14 cellular contexts compared by ENCODE assay signal in the genomic region with DNA sequence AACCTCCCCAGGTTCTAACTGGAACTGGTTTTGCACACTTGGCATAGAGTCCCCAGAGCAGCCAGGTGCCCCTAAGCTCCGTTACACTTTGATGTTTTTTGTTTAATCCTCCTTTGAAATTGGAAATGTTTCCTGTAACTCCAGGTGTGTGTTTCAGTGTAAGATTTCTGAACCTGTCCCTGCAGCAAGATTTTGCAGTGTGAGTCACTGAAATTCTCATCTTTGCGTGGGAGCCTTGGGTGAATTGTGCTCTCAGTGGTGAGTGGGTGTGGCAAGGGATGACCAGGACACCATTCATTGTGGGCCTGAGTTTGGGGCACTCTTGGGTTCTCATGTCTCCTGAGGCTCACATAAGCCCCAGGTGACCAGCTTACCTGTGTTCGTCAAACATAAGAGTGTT. TPM values are rescaled to one million over a fixed set of nuclear protein-coding genes. Genes with fewer than 3 reads are reported as not detected.
DNase-seq lines count a peak whose midpoint lies in the region; ATAC-seq and TF ChIP-seq lines count a peak whose summit lies in the region.
"Had no signal": no experiment of that assay in that cellular context is flagged by ENCODE, and none has a peak within 500 bp of the region (broad histone marks: within the 10 kb centered on the region; RNA-seq: fewer than 3 reads in every experiment).

No MANE protein-coding gene starts in this region.

- no peaks in the 10 kb centered on the region for H3K27me3 ChIP-seq in ascending aorta
- H3K27me3 ChIP-seq in muscle layer of duodenum (ENCODE audit: low read depth, low read length): no peaks in the 10 kb centered on the region
- H3K27me3 ChIP-seq in gastrocnemius medialis: no peaks in the 10 kb centered on the region

- H3K36me3 ChIP-seq in ascending aorta: peaks cover under 1 to 3% of the 10 kb centered on the region in 2 donors
- H3K36me3 ChIP-seq in muscle layer of duodenum (ENCODE audit: control insufficient read depth in 1 of 2, insufficient read depth in 2 of 2, low read length in 2 of 2): peaks cover 0 to 2% of the 10 kb centered on the region in 2 donors
- H3K36me3 ChIP-seq in gastrocnemius medialis: no peaks in the 10 kb centered on the region

- intact Hi-C loops in ascending aorta (cut with DNase I) (loop anchor here (5.0 kb wide), 1 partner anchor 334 kb away; no protein-coding TSS in a partner anchor), gastrocnemius medialis (cut with DNase I; ENCODE audit: low total_unique reads) (no loop called here), left cardiac atrium (cut with DNase I) (no loop called here)

- no peaks in the 10 kb centered on the region for H3K36me3 Mint-ChIP-seq in activated T-cell treated with anti-CD3 and anti-CD28 coated beads, Interleukin-2, amount 50 U/mL, for 4 hours (ENCODE audit: insufficient read depth)
- peaks cover 28% of the 10 kb centered on the region for H3K36me3 Mint-ChIP-seq in type B pancreatic cell
- H3K36me3 Mint-ChIP-seq: natural killer cell, T-cell had no signal

- H3K4me3 ChIP-seq in ascending aorta: no peak overlapping the region
- no peak overlapping the region for H3K4me3 ChIP-seq in muscle layer of duodenum (ENCODE audit: low read depth in 1 of 2, low read length in 2 of 2)
- no peak overlapping the region for H3K4me3 ChIP-seq in gastrocnemius medialis

- in situ Hi-C loops in gastrocnemius medialis (cut with MboI; ENCODE audit: low sequenced_read_pairs in 4 of 4): no loop called here

- no peak for TF ChIP-seq CTCF in ascending aorta (IDR thresholded peaks at IDR 0.05)
- TF ChIP-seq CTCF in type B pancreatic cell (conservative IDR thresholded peaks at IDR 0.05): no peak
- TF ChIP-seq CTCF in gastrocnemius medialis (IDR thresholded peaks at IDR 0.05 in 4 of 5, conservative IDR thresholded peaks at IDR 0.05 in 1 of 5): no peak

- H3K9me3 Mint-ChIP-seq in activated T-cell treated with anti-CD3 and anti-CD28 coated beads, Interleukin-2, amount 50 U/mL, for 4 hours: no peaks in the 10 kb centered on the region
- H3K9me3 Mint-ChIP-seq in type B pancreatic cell: no peaks in the 10 kb centered on the region
- H3K9me3 Mint-ChIP-seq: natural killer cell, T-cell had no signal

- peak; percentile 30 to 35 for ATAC-seq in activated T-cell treated with anti-CD3 and anti-CD28 coated beads, Interleukin-2, amount 50 U/mL, for 4 hours
- ATAC-seq in gastrocnemius medialis (no peak), left cardiac atrium (no peak), HG03097 (IDR thresholded peaks at IDR 0.05; ENCODE audit: low FRiP score, unreplicated experiment) (no peak)
- ATAC-seq: natural killer cell, T-cell had no signal

- no peak for DNase-seq in activated T-cell treated with anti-CD3 and anti-CD28 coated beads, Interleukin-2, amount 50 U/mL, for 4 hours
- DNase-seq in activated T-cell treated with anti-CD3 and anti-CD28 coated beads, Interleukin-2, amount 50 U/mL, for 1 hour: no peak
- DNase-seq in ascending aorta (ENCODE audit: low spot score in 2 of 2): no peak
- no peak for DNase-seq in type B pancreatic cell (ENCODE audit: extremely low spot score, unreplicated experiment)
- no peak for DNase-seq in gastrocnemius medialis
- DNase-seq in left cardiac atrium: no peak
- DNase-seq: ACHN, cortex of kidney, DMS 273 treated with DMSO at 0.1 percent for 48 hours, natural killer cell, NCI-H2171, T-cell had no signal

- H3K27me3 Mint-ChIP-seq in activated T-cell treated with anti-CD3 and anti-CD28 coated beads, Interleukin-2, amount 50 U/mL, for 4 hours (ENCODE audit: low read depth): no peaks in the 10 kb centered on the region
- H3K27me3 Mint-ChIP-seq in type B pancreatic cell: peaks cover 10% of the 10 kb centered on the region
- H3K27me3 Mint-ChIP-seq: T-cell had no signal

- no peak overlapping the region for H3K4me3 Mint-ChIP-seq in activated T-cell treated with anti-CD3 and anti-CD28 coated beads, Interleukin-2, amount 50 U/mL, for 4 hours
- H3K4me3 Mint-ChIP-seq in type B pancreatic cell: peak overlapping the region; percentile 66
- H3K4me3 Mint-ChIP-seq: natural killer cell, T-cell had no signal

- H3K9me3 ChIP-seq in ascending aorta: no peaks in the 10 kb centered on the region
- H3K9me3 ChIP-seq in muscle layer of duodenum (ENCODE audit: control insufficient read depth in 1 of 2, low read length in 2 of 2): no peaks in the 10 kb centered on the region
- H3K9me3 ChIP-seq in gastrocnemius medialis: no peaks in the 10 kb centered on the region

- peak overlapping the region; percentile 93 to 94 for H3K27ac ChIP-seq in ascending aorta
- peak overlapping the region; percentile 40 for H3K27ac ChIP-seq in muscle layer of duodenum (ENCODE audit: low read length)
- H3K27ac ChIP-seq in gastrocnemius medialis: no peak overlapping the region

- H3K4me1 ChIP-seq in ascending aorta (peaks cover 28 to 91% of the 10 kb centered on the region in 2 donors), muscle layer of duodenum (ENCODE audit: control insufficient read depth in 1 of 2, insufficient read depth in 2 of 2, low read length in 2 of 2) (peaks cover 32 to 80% of the 10 kb centered on the region in 2 donors), gastrocnemius medialis (peaks cover 20 to 28% of the 10 kb centered on the region in 2 donors)

- H3K27ac Mint-ChIP-seq in type B pancreatic cell: peak overlapping the region; percentile 97
- H3K27ac Mint-ChIP-seq: natural killer cell had no signal

- no peak for TF ChIP-seq POLR2A in gastrocnemius medialis (IDR thresholded peaks at IDR 0.05)

- H3K4me1 Mint-ChIP-seq in activated T-cell treated with anti-CD3 and anti-CD28 coated beads, Interleukin-2, amount 50 U/mL, for 4 hours (ENCODE audit: low read depth): peaks cover 7% of the 10 kb centered on the region
- H3K4me1 Mint-ChIP-seq in type B pancreatic cell (ENCODE audit: unreplicated experiment): peaks cover 47% of the 10 kb centered on the region
- H3K4me1 Mint-ChIP-seq: natural killer cell had no signal

RNA-seq across cellular contexts. Expression of a gene that starts 18.3 kb away (rescaled TPM):
- 1 to 10 TPM; 1.6 to 3.2 (median 3.0) TPM for total RNA-seq in activated T-cell treated with anti-CD3 and anti-CD28 coated beads, Interleukin-2, amount 50 U/mL, for 4 hours
- 181 TPM for total RNA-seq in ascending aorta
- total RNA-seq in type B pancreatic cell (ENCODE audit: low replicate concordance): 120 and 807 TPM in 2 replicates
- total RNA-seq in gastrocnemius medialis: 10 to 100 TPM; 26.7 to 50.6 (median 48.4) TPM
- 100 to 1,000 TPM in 1 of 2 donors, 10 to 100 TPM in 1; 55.1 to 167 TPM for total RNA-seq in left cardiac atrium

Comparison
In these comparisons a context has a peak if more than half of its experiments do, and no peak if none do; other contexts are left out.
1. ATAC-seq: peak in activated T-cell treated with anti-CD3 and anti-CD28 coated beads, Interleukin-2, amount 50 U/mL, for 4 hours (2 of 2); none in gastrocnemius medialis (0 of 2), left cardiac atrium (0 of 2) and HG03097 (single experiment).
2. H3K27ac ChIP-seq: peak in ascending aorta (2 of 2) and muscle layer of duodenum (single experiment); none in gastrocnemius medialis (0 of 4).
3. RNA of a gene that starts 18.3 kb away (total RNA-seq): 181 TPM in ascending aorta (single experiment), 55.1 to 167 TPM in left cardiac atrium, 120 to 807 TPM in type B pancreatic cell and 26.7 to 50.6 TPM in gastrocnemius medialis; 1.6 to 3.2 TPM in activated T-cell treated with anti-CD3 and anti-CD28 coated beads, Interleukin-2, amount 50 U/mL, for 4 hours; every median in the first group is over 4 times any median in the second.